15 cellular contexts compared by ENCODE assay signal in genomic region chr16:57531635-57532220, GRCh38. TPM values are rescaled to one million over a fixed set of nuclear protein-coding genes. Genes with fewer than 3 reads are reported as not detected.
DNase-seq lines count a peak whose midpoint lies in the region; ATAC-seq and TF ChIP-seq lines count a peak whose summit lies in the region.
"Had no signal": no experiment of that assay in that cellular context is flagged by ENCODE, and none has a peak within 500 bp of the region (broad histone marks: within the 10 kb centered on the region; RNA-seq: fewer than 3 reads in every experiment).

No MANE protein-coding gene starts in this region.

- peak overlapping the region; percentile 83 for H3K4me2 ChIP-seq in BLaER1

- peak overlapping the region; percentile 81 for H3K4me3 Mint-ChIP-seq in activated naive CD8-positive, alpha-beta T cell treated with anti-CD3 and anti-CD28 coated beads, Interleukin-2, amount 10 ng/mL, durations not matched to agents 7 days and 5 days
- peak overlapping the region in 9 of 10 donors; percentile 79 to 88 (median 84) for H3K4me3 Mint-ChIP-seq in naive thymus-derived CD4-positive, alpha-beta T cell

- H3K36me3 Mint-ChIP-seq in activated naive CD8-positive, alpha-beta T cell treated with anti-CD3 and anti-CD28 coated beads, Interleukin-2, amount 10 ng/mL, durations not matched to agents 7 days and 5 days, result peaks cover 3% of the 10 kb centered on the region
- H3K36me3 Mint-ChIP-seq in naive thymus-derived CD4-positive, alpha-beta T cell, result peaks cover 0 to 4% (median 3%) of the 10 kb centered on the region in 5 donors

- intact Hi-C loops in naive thymus-derived CD4-positive, alpha-beta T cell (cut with micrococcal nuclease), result loop anchor here (5.0 to 10.0 kb wide), 3 partner anchors 73 to 1093 kb away; partner anchors contain the start of genes ARL2BP (in 1 of the 2) and CNOT1 (in 1 of the 2)

- no peak for ATAC-seq in activated naive CD8-positive, alpha-beta T cell treated with anti-CD3 and anti-CD28 coated beads, Interleukin-2, amount 10 ng/mL, durations not matched to agents 7 days and 5 days (ENCODE audit: low read depth)
- ATAC-seq in naive thymus-derived CD4-positive, alpha-beta T cell, result no peak

- peaks cover 53% of the 10 kb centered on the region for H3K4me1 Mint-ChIP-seq in activated naive CD8-positive, alpha-beta T cell treated with anti-CD3 and anti-CD28 coated beads, Interleukin-2, amount 10 ng/mL, durations not matched to agents 7 days and 5 days
- peaks cover 52 to 68% (median 66%) of the 10 kb centered on the region in 7 donors for H3K4me1 Mint-ChIP-seq in naive thymus-derived CD4-positive, alpha-beta T cell

- H3K27ac ChIP-seq in BLaER1, result peak overlapping the region; percentile 77; the same call in 1 of the 2 replicates
- peak overlapping the region; percentile 87 for H3K27ac ChIP-seq in naive thymus-derived CD4-positive, alpha-beta T cell (ENCODE audit: low read depth, low read length)
- H3K27ac ChIP-seq: prostate gland, SJSA1 had no signal

- CTCF ChIA-PET in HEK293T (lab: Yijun Ruan, JAX), result no interaction called here
- CTCF ChIA-PET in naive thymus-derived CD4-positive, alpha-beta T cell (lab: Charles Lee), result interaction anchor here (1.9 kb wide), 1 partner anchor 12 kb away, joined by 6 read pairs; no protein-coding TSS in a partner anchor

- DNase-seq in HEK293T (ENCODE audit: extremely low spot score) (peak; percentile 1), germinal center (ENCODE audit: low spot score) (no peak), HuH-7.5 (ENCODE audit: low spot score) (no peak), glomerular visceral epithelial cell (ENCODE audit: extremely low spot score) (no peak), NCI-H524 treated with DMSO at 0.1 percent for 48 hours (lab: John Stamatoyannopoulos, UW) (no peak)
- peak; percentile 26 for DNase-seq in activated naive CD8-positive, alpha-beta T cell treated with anti-CD3 and anti-CD28 coated beads, Interleukin-2, amount 10 ng/mL, durations not matched to agents 7 days and 5 days
- peak in 1 of 9 donors; percentile 14 for DNase-seq in naive thymus-derived CD4-positive, alpha-beta T cell
- DNase-seq: activated CD4-positive, CD25-positive, alpha-beta regulatory T cell treated with anti-CD3 and anti-CD28 coated beads, Interleukin-2, amount 50 U/mL, for 72 hours; amygdala; NCI-H1092 treated with DMSO at 0.1 percent for 48 hours; NCI-H82 had no signal

- no peaks in the 10 kb centered on the region for H3K27me3 Mint-ChIP-seq in activated naive CD8-positive, alpha-beta T cell treated with anti-CD3 and anti-CD28 coated beads, Interleukin-2, amount 10 ng/mL, durations not matched to agents 7 days and 5 days
- H3K27me3 Mint-ChIP-seq in naive thymus-derived CD4-positive, alpha-beta T cell, result no peaks in the 10 kb centered on the region

- H3K27ac Mint-ChIP-seq in activated naive CD8-positive, alpha-beta T cell treated with anti-CD3 and anti-CD28 coated beads, Interleukin-2, amount 10 ng/mL, durations not matched to agents 7 days and 5 days, result peak overlapping the region; percentile 98
- H3K27ac Mint-ChIP-seq in naive thymus-derived CD4-positive, alpha-beta T cell, result peak overlapping the region; percentile 85 to 99 (median 96)

- H3K4me1 ChIP-seq in BLaER1, result peaks cover 74% of the 10 kb centered on the region
- H3K4me1 ChIP-seq in naive thymus-derived CD4-positive, alpha-beta T cell (ENCODE audit: control insufficient read depth in 2 of 2, insufficient read depth in 2 of 2, low read length in 2 of 2), result peaks cover 44 to 56% of the 10 kb centered on the region in 2 donors

- H3K4me3 ChIP-seq in BLaER1, result no peak overlapping the region
- no peak overlapping the region for H3K4me3 ChIP-seq in naive thymus-derived CD4-positive, alpha-beta T cell (ENCODE audit: low read length)
- H3K4me3 ChIP-seq: prostate gland, SJSA1 had no signal

- peaks cover 13% of the 10 kb centered on the region; the same call in 1 of the 2 replicates for H3K36me3 ChIP-seq in BLaER1
- H3K36me3 ChIP-seq in naive thymus-derived CD4-positive, alpha-beta T cell (ENCODE audit: control insufficient read depth in 2 of 3, insufficient read depth in 3 of 3, low read length in 3 of 3), result no peaks in the 10 kb centered on the region
- H3K36me3 ChIP-seq: prostate gland, SJSA1 had no signal

- no peaks in the 10 kb centered on the region for H4K20me1 ChIP-seq in BLaER1

- POLR2A ChIA-PET in HEK293T (lab: Yijun Ruan, JAX), result no interaction called here
- POLR2A ChIA-PET in activated naive CD8-positive, alpha-beta T cell treated with anti-CD3 and anti-CD28 coated beads, Interleukin-2, amount 10 ng/mL, durations not matched to agents 7 days and 5 days (lab: Charles Lee), result interaction anchor here (1.0 to 1.4 kb wide), 3 partner anchors 10 to 204 kb away, joined by 3 read pairs; partner anchors contain the start of genes ADGRG5 and KATNB1
- POLR2A ChIA-PET in naive thymus-derived CD4-positive, alpha-beta T cell (lab: Charles Lee), result interaction anchor here (0.7 to 2.6 kb wide), 3 partner anchors 10 to 67 kb away, joined by 3 to 16 read pairs (median 3); partner anchors contain the start of gene ADGRG5

- peak overlapping the region; percentile 59; the same call in 1 of the 2 replicates for H3K9ac ChIP-seq in BLaER1

- H3K27me3 ChIP-seq in BLaER1, result no peaks in the 10 kb centered on the region
- H3K27me3 ChIP-seq in naive thymus-derived CD4-positive, alpha-beta T cell (ENCODE audit: control insufficient read depth in 2 of 2, insufficient read depth in 2 of 2, low read length in 2 of 2), result no peaks in the 10 kb centered on the region
- H3K27me3 ChIP-seq: SJSA1 had no signal

- H3K9me3 Mint-ChIP-seq in activated naive CD8-positive, alpha-beta T cell treated with anti-CD3 and anti-CD28 coated beads, Interleukin-2, amount 10 ng/mL, durations not matched to agents 7 days and 5 days, result no peaks in the 10 kb centered on the region
- no peaks in the 10 kb centered on the region for H3K9me3 Mint-ChIP-seq in naive thymus-derived CD4-positive, alpha-beta T cell

- no peaks in the 10 kb centered on the region for H3K9me3 ChIP-seq in BLaER1
- no peaks in the 10 kb centered on the region for H3K9me3 ChIP-seq in naive thymus-derived CD4-positive, alpha-beta T cell (ENCODE audit: control insufficient read depth in 2 of 3, low read length in 3 of 3)
- H3K9me3 ChIP-seq: Caco-2, prostate gland, SJSA1 had no signal

TF ChIP-seq in HEK293T, 16 proteins besides CTCF, POLR2A, EP300 and RAD21:
- TF ChIP-seq TARDBP (IDR thresholded peaks at IDR 0.05) (no peak), ZNF384 (IDR thresholded peaks at IDR 0.05) (no peak), L3MBTL2 (conservative IDR thresholded peaks at IDR 0.05) (no peak), NFRKB (IDR thresholded peaks at IDR 0.05) (no peak), BHLHE40 (IDR thresholded peaks at IDR 0.05; ENCODE audit: borderline replicate concordance) (no peak), FOXM1 (IDR thresholded peaks at IDR 0.05; ENCODE audit: borderline replicate concordance) (no peak), LEF1 (IDR thresholded peaks at IDR 0.05; ENCODE audit: borderline replicate concordance) (no peak), FOXA1 (IDR thresholded peaks at IDR 0.05) (no peak), SP1 (IDR thresholded peaks at IDR 0.05) (no peak), ELF4 (IDR thresholded peaks at IDR 0.05) (no peak)
- TF ChIP-seq, protein P1, sequence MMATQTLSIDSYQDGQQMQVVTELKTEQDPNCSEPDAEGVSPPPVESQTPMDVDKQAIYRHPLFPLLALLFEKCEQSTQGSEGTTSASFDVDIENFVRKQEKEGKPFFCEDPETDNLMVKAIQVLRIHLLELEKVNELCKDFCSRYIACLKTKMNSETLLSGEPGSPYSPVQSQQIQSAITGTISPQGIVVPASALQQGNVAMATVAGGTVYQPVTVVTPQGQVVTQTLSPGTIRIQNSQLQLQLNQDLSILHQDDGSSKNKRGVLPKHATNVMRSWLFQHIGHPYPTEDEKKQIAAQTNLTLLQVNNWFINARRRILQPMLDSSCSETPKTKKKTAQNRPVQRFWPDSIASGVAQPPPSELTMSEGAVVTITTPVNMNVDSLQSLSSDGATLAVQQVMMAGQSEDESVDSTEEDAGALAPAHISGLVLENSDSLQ (IDR thresholded peaks at IDR 0.05), result no peak
TF ChIP-seq in HEK293T: peak in this region for 0.

RNA-seq across cellular contexts. Expression of gene CCDC102A, which starts 4.6 kb away (rescaled TPM):
- 10 to 100 TPM; 11.3 to 15.1 TPM for total RNA-seq in activated naive CD8-positive, alpha-beta T cell treated with anti-CD3 and anti-CD28 coated beads, Interleukin-2, amount 10 ng/mL, durations not matched to agents 7 days and 5 days
- total RNA-seq in naive thymus-derived CD4-positive, alpha-beta T cell, result 10 to 100 TPM in 1 of 5 experiments, 1 to 10 TPM in 4; 3.5 to 12.7 (median 7.1) TPM
- polyA plus RNA-seq in naive thymus-derived CD4-positive, alpha-beta T cell, result 1 to 10 TPM; 3.0 to 9.4 TPM

RNA-seq across cellular contexts. Expression of gene ADGRG5, which starts 10.7 kb away (rescaled TPM):
- 10 to 100 TPM; 14.3 to 15.7 TPM for total RNA-seq in activated naive CD8-positive, alpha-beta T cell treated with anti-CD3 and anti-CD28 coated beads, Interleukin-2, amount 10 ng/mL, durations not matched to agents 7 days and 5 days
- 10 to 100 TPM in 2 of 5 experiments, 1 to 10 TPM in 1, under 1 TPM in 2; 0.67 to 16.1 (median 2.7) TPM for total RNA-seq in naive thymus-derived CD4-positive, alpha-beta T cell
- polyA plus RNA-seq in naive thymus-derived CD4-positive, alpha-beta T cell, result 1 to 10 TPM in 1 of 2 donors, under 1 TPM in 1; 0.43 to 1.3 TPM
- total RNA-seq: SJSA1 had no signal

RNA-seq across cellular contexts. Expression of gene DOK4, which starts 45.4 kb away (rescaled TPM):
- 1 to 10 TPM; 6.3 to 6.4 TPM for total RNA-seq in activated naive CD8-positive, alpha-beta T cell treated with anti-CD3 and anti-CD28 coated beads, Interleukin-2, amount 10 ng/mL, durations not matched to agents 7 days and 5 days
- 1 to 10 TPM; 2.2 to 4.0 (median 2.9) TPM for total RNA-seq in naive thymus-derived CD4-positive, alpha-beta T cell
- polyA plus RNA-seq in naive thymus-derived CD4-positive, alpha-beta T cell, result 1 to 10 TPM; 1.6 to 4.6 TPM

Comparison
In these comparisons a context has a peak if more than half of its experiments do, and no peak if none do; other contexts are left out.
1. DNase-seq: peak in HEK293T (single experiment) and activated naive CD8-positive, alpha-beta T cell treated with anti-CD3 and anti-CD28 coated beads, Interleukin-2, amount 10 ng/mL, durations not matched to agents 7 days and 5 days (single experiment); none in germinal center (single experiment), HuH-7.5 (single experiment), glomerular visceral epithelial cell (single experiment) and NCI-H524 treated with DMSO at 0.1 percent for 48 hours (single experiment).